In the genomic region with DNA sequence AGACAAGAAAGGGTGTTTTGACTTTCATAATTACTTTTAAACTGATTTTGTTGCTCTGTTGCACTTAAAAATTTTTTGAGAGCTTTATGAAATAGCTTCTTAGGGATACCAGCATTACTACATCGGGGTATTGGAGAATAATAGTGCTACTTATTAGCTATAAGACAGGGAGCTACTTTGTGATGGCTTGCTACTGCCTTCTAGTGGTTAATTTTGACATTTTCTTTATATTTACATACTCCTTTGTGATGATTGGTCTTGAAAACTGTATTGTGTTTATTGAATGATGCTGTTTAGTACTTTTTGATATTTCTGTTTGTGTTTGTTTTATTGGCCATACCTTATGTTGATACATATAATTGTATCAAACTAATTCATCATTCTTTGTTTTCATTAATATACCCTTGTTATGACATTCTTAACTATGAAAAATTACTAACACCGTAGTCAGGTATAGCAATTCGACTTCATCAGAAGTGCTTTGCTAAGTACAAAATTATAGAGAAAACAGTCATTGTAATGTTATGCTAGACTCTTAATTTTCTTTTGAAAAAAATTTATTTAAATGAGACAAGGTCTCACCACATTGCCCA, we compare ENCODE assay signal across 1 cellular context.
TF ChIP-seq lines count a peak whose summit lies in the region.

No MANE protein-coding gene starts in this region.

TF ChIP-seq in HepG2, 621 proteins besides CTCF, POLR2A, EP300 and RAD21 (continued from another document and continues in another):
- TF ChIP-seq, protein P1, sequence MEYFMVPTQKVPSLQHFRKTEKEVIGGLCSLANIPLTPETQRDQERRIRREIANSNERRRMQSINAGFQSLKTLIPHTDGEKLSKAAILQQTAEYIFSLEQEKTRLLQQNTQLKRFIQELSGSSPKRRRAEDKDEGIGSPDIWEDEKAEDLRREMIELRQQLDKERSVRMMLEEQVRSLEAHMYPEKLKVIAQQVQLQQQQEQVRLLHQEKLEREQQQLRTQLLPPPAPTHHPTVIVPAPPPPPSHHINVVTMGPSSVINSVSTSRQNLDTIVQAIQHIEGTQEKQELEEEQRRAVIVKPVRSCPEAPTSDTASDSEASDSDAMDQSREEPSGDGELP (IDR thresholded peaks at IDR 0.05; ENCODE audit: borderline replicate concordance, low read depth): no peak
- TF ChIP-seq, protein P2, sequence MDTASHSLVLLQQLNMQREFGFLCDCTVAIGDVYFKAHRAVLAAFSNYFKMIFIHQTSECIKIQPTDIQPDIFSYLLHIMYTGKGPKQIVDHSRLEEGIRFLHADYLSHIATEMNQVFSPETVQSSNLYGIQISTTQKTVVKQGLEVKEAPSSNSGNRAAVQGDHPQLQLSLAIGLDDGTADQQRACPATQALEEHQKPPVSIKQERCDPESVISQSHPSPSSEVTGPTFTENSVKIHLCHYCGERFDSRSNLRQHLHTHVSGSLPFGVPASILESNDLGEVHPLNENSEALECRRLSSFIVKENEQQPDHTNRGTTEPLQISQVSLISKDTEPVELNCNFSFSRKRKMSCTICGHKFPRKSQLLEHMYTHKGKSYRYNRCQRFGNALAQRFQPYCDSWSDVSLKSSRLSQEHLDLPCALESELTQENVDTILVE (CRISPR knock-in tag; IDR thresholded peaks at IDR 0.05): 0 out of 2 replicates have a peak, but pooled peaks have one; percentile 25
- TF ChIP-seq KAT8 (CRISPR knock-in tag; IDR thresholded peaks at IDR 0.05) (0 out of 2 replicates have a peak, but pooled peaks have one; percentile 23), MIXL1 (CRISPR knock-in tag; IDR thresholded peaks at IDR 0.05) (peak; percentile 72; the same call in 1 of the 2 replicates), ZNF768 (CRISPR knock-in tag; IDR thresholded peaks at IDR 0.05) (no peak), RBM22 (optimal IDR thresholded peaks at IDR 0.05; ENCODE audit: low read length) (no peak), NKX3-1 (CRISPR knock-in tag; IDR thresholded peaks at IDR 0.05) (no peak), SMC3 (IDR thresholded peaks at IDR 0.05; ENCODE audit: low read length) (peak; percentile 74), TMF1 (CRISPR knock-in tag; IDR thresholded peaks at IDR 0.05; ENCODE audit: low read depth) (no peak), DNMT1 (CRISPR knock-in tag; IDR thresholded peaks at IDR 0.05) (no peak), YEATS2 (CRISPR knock-in tag; IDR thresholded peaks at IDR 0.05; ENCODE audit: borderline replicate concordance) (no peak), GABPA (IDR thresholded peaks at IDR 0.05; ENCODE audit: low read depth, low read length) (no peak), GABPA (CRISPR knock-in tag; IDR thresholded peaks at IDR 0.05; ENCODE audit: low read depth) (0 out of 2 replicates have a peak, but pooled peaks have one; percentile 13), SOX6 (IDR thresholded peaks at IDR 0.05) (no peak), SOX6 (CRISPR knock-in tag; IDR thresholded peaks at IDR 0.05) (no peak), RFXANK (CRISPR knock-in tag; IDR thresholded peaks at IDR 0.05) (no peak), TAF15 (IDR thresholded peaks at IDR 0.05; ENCODE audit: low read depth, low read length, poor library complexity, severe bottlenecking) (no peak), SSRP1 (CRISPR knock-in tag; IDR thresholded peaks at IDR 0.05) (no peak), KMT2A (CRISPR knock-in tag; IDR thresholded peaks at IDR 0.05) (no peak), ZNF773 (CRISPR knock-in tag; IDR thresholded peaks at IDR 0.05; ENCODE audit: borderline replicate concordance) (no peak), ZNF749 (CRISPR knock-in tag; IDR thresholded peaks at IDR 0.05; ENCODE audit: borderline replicate concordance) (no peak), ARHGAP35 (CRISPR knock-in tag; IDR thresholded peaks at IDR 0.05; ENCODE audit: borderline replicate concordance) (no peak), FOSL2 (CRISPR knock-in tag; IDR thresholded peaks at IDR 0.05) (no peak), ZNF552 (CRISPR knock-in tag; IDR thresholded peaks at IDR 0.05; ENCODE audit: borderline replicate concordance) (no peak), RBAK (CRISPR knock-in tag; IDR thresholded peaks at IDR 0.05) (no peak), MEIS2 (CRISPR knock-in tag; IDR thresholded peaks at IDR 0.05) (no peak), STAG1 (CRISPR knock-in tag; IDR thresholded peaks at IDR 0.05) (peak; percentile 90), KDM5B (CRISPR knock-in tag; IDR thresholded peaks at IDR 0.05; ENCODE audit: borderline replicate concordance) (no peak)
- TF ChIP-seq, protein P3, sequence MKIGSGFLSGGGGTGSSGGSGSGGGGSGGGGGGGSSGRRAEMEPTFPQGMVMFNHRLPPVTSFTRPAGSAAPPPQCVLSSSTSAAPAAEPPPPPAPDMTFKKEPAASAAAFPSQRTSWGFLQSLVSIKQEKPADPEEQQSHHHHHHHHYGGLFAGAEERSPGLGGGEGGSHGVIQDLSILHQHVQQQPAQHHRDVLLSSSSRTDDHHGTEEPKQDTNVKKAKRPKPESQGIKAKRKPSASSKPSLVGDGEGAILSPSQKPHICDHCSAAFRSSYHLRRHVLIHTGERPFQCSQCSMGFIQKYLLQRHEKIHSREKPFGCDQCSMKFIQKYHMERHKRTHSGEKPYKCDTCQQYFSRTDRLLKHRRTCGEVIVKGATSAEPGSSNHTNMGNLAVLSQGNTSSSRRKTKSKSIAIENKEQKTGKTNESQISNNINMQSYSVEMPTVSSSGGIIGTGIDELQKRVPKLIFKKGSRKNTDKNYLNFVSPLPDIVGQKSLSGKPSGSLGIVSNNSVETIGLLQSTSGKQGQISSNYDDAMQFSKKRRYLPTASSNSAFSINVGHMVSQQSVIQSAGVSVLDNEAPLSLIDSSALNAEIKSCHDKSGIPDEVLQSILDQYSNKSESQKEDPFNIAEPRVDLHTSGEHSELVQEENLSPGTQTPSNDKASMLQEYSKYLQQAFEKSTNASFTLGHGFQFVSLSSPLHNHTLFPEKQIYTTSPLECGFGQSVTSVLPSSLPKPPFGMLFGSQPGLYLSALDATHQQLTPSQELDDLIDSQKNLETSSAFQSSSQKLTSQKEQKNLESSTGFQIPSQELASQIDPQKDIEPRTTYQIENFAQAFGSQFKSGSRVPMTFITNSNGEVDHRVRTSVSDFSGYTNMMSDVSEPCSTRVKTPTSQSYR (CRISPR knock-in tag; IDR thresholded peaks at IDR 0.05; ENCODE audit: borderline replicate concordance): no peak
- TF ChIP-seq, protein P4, sequence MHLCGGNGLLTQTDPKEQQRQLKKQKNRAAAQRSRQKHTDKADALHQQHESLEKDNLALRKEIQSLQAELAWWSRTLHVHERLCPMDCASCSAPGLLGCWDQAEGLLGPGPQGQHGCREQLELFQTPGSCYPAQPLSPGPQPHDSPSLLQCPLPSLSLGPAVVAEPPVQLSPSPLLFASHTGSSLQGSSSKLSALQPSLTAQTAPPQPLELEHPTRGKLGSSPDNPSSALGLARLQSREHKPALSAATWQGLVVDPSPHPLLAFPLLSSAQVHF (CRISPR knock-in tag; IDR thresholded peaks at IDR 0.05): no peak
- TF ChIP-seq, protein P5, sequence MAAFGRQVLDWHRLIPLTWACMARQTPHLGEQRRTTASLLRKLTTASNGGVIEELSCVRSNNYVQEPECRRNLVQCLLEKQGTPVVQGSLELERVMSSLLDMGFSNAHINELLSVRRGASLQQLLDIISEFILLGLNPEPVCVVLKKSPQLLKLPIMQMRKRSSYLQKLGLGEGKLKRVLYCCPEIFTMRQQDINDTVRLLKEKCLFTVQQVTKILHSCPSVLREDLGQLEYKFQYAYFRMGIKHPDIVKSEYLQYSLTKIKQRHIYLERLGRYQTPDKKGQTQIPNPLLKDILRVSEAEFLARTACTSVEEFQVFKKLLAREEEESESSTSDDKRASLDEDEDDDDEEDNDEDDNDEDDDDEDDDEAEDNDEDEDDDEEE (CRISPR knock-in tag; IDR thresholded peaks at IDR 0.05): no peak
- TF ChIP-seq, protein P6, sequence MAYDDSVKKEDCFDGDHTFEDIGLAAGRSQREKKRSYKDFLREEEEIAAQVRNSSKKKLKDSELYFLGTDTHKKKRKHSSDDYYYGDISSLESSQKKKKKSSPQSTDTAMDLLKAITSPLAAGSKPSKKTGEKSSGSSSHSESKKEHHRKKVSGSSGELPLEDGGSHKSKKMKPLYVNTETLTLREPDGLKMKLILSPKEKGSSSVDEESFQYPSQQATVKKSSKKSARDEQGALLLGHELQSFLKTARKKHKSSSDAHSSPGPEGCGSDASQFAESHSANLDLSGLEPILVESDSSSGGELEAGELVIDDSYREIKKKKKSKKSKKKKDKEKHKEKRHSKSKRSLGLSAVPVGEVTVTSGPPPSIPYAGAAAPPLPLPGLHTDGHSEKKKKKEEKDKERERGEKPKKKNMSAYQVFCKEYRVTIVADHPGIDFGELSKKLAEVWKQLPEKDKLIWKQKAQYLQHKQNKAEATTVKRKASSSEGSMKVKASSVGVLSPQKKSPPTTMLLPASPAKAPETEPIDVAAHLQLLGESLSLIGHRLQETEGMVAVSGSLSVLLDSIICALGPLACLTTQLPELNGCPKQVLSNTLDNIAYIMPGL (CRISPR knock-in tag; IDR thresholded peaks at IDR 0.05; ENCODE audit: borderline replicate concordance in 1 of 2, low read depth in 1 of 2): no peak
- TF ChIP-seq, protein P7, sequence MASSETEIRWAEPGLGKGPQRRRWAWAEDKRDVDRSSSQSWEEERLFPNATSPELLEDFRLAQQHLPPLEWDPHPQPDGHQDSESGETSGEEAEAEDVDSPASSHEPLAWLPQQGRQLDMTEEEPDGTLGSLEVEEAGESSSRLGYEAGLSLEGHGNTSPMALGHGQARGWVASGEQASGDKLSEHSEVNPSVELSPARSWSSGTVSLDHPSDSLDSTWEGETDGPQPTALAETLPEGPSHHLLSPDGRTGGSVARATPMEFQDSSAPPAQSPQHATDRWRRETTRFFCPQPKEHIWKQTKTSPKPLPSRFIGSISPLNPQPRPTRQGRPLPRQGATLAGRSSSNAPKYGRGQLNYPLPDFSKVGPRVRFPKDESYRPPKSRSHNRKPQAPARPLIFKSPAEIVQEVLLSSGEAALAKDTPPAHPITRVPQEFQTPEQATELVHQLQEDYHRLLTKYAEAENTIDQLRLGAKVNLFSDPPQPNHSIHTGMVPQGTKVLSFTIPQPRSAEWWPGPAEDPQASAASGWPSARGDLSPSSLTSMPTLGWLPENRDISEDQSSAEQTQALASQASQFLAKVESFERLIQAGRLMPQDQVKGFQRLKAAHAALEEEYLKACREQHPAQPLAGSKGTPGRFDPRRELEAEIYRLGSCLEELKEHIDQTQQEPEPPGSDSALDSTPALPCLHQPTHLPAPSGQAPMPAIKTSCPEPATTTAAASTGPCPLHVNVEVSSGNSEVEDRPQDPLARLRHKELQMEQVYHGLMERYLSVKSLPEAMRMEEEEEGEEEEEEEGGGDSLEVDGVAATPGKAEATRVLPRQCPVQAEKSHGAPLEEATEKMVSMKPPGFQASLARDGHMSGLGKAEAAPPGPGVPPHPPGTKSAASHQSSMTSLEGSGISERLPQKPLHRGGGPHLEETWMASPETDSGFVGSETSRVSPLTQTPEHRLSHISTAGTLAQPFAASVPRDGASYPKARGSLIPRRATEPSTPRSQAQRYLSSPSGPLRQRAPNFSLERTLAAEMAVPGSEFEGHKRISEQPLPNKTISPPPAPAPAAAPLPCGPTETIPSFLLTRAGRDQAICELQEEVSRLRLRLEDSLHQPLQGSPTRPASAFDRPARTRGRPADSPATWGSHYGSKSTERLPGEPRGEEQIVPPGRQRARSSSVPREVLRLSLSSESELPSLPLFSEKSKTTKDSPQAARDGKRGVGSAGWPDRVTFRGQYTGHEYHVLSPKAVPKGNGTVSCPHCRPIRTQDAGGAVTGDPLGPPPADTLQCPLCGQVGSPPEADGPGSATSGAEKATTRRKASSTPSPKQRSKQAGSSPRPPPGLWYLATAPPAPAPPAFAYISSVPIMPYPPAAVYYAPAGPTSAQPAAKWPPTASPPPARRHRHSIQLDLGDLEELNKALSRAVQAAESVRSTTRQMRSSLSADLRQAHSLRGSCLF (CRISPR knock-in tag; IDR thresholded peaks at IDR 0.05; ENCODE audit: borderline replicate concordance): no peak
- TF ChIP-seq, protein P8, sequence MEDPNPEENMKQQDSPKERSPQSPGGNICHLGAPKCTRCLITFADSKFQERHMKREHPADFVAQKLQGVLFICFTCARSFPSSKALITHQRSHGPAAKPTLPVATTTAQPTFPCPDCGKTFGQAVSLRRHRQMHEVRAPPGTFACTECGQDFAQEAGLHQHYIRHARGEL (CRISPR knock-in tag; IDR thresholded peaks at IDR 0.05): no peak
- TF ChIP-seq, protein P9, sequence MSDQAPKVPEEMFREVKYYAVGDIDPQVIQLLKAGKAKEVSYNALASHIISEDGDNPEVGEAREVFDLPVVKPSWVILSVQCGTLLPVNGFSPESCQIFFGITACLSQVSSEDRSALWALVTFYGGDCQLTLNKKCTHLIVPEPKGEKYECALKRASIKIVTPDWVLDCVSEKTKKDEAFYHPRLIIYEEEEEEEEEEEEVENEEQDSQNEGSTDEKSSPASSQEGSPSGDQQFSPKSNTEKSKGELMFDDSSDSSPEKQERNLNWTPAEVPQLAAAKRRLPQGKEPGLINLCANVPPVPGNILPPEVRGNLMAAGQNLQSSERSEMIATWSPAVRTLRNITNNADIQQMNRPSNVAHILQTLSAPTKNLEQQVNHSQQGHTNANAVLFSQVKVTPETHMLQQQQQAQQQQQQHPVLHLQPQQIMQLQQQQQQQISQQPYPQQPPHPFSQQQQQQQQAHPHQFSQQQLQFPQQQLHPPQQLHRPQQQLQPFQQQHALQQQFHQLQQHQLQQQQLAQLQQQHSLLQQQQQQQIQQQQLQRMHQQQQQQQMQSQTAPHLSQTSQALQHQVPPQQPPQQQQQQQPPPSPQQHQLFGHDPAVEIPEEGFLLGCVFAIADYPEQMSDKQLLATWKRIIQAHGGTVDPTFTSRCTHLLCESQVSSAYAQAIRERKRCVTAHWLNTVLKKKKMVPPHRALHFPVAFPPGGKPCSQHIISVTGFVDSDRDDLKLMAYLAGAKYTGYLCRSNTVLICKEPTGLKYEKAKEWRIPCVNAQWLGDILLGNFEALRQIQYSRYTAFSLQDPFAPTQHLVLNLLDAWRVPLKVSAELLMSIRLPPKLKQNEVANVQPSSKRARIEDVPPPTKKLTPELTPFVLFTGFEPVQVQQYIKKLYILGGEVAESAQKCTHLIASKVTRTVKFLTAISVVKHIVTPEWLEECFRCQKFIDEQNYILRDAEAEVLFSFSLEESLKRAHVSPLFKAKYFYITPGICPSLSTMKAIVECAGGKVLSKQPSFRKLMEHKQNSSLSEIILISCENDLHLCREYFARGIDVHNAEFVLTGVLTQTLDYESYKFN (CRISPR knock-in tag; conservative IDR thresholded peaks at IDR 0.05): no peak
- TF ChIP-seq, protein P10, sequence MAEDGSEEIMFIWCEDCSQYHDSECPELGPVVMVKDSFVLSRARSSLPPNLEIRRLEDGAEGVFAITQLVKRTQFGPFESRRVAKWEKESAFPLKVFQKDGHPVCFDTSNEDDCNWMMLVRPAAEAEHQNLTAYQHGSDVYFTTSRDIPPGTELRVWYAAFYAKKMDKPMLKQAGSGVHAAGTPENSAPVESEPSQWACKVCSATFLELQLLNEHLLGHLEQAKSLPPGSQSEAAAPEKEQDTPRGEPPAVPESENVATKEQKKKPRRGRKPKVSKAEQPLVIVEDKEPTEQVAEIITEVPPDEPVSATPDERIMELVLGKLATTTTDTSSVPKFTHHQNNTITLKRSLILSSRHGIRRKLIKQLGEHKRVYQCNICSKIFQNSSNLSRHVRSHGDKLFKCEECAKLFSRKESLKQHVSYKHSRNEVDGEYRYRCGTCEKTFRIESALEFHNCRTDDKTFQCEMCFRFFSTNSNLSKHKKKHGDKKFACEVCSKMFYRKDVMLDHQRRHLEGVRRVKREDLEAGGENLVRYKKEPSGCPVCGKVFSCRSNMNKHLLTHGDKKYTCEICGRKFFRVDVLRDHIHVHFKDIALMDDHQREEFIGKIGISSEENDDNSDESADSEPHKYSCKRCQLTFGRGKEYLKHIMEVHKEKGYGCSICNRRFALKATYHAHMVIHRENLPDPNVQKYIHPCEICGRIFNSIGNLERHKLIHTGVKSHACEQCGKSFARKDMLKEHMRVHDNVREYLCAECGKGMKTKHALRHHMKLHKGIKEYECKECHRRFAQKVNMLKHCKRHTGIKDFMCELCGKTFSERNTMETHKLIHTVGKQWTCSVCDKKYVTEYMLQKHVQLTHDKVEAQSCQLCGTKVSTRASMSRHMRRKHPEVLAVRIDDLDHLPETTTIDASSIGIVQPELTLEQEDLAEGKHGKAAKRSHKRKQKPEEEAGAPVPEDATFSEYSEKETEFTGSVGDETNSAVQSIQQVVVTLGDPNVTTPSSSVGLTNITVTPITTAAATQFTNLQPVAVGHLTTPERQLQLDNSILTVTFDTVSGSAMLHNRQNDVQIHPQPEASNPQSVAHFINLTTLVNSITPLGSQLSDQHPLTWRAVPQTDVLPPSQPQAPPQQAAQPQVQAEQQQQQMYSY (CRISPR knock-in tag; IDR thresholded peaks at IDR 0.05): no peak
